ENCODE assay signal across 8 cellular contexts in the genomic region with DNA sequence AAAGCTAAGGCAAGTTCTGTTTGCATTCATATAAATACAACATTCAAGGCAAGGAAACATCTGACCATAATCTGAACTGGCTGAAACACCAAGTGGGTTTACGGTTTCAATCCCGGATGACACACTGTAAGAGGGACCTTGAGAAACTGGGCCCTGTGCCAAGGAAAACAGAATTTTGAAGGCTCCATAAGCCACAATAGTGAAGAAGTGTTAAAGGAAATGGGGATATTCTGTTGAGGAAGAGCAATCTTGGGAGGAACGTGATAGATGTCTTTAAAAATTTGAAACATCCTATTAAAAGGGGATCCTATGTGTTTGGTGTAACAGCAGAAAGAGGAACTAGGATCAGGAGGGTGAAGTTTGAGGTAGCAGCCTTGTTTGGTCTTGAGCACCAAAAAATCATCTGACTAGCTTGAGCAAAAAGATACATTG.
DNase-seq lines count a peak whose midpoint lies in the region; ATAC-seq, FAIRE-seq and TF ChIP-seq lines count a peak whose summit lies in the region.

No MANE protein-coding gene starts in this region.

- H3K4me2 ChIP-seq in GM12878 (ENCODE audit: control insufficient read depth, insufficient read depth), result peak overlapping the region; percentile 75

- in situ Hi-C loops in GM12878 (cut with MboI), result no loop called here

- no TSS peak for BruUV-seq in GM12878 (replicated peaks; lab: Mats Ljungman, UMichigan)

- peak overlapping the region; percentile 70 for H2AFZ ChIP-seq in GM12878 (ENCODE audit: control insufficient read depth, low read depth, low read length)

- DNase-seq in AML-193 (lab: John Stamatoyannopoulos, UW) (peak; percentile 93 to 94), GM18507 (ENCODE audit: extremely low spot score, insufficient read length, low read depth) (no peak), NCI-H2171 treated with DMSO at 0.1 percent for 48 hours (lab: John Stamatoyannopoulos, UW) (peak; percentile 66), GM12878 (ENCODE audit: low read depth, low spot score) (peak; percentile 69), non-pigmented ciliary epithelial cell (ENCODE audit: low read depth) (peak; percentile 90), nucleus accumbens (lab: John Stamatoyannopoulos, UW) (no peak), caudate nucleus (lab: John Stamatoyannopoulos, UW) (no peak)

- H3K27me3 ChIP-seq in GM12878 (replicated peaks in 1 of 2; ENCODE audit: control insufficient read depth in 2 of 2, insufficient read depth in 2 of 2, low read length in 1 of 2), result no peaks in the 10 kb centered on the region

- SMC1A ChIA-PET in GM12878 (lab: Charles Lee; ENCODE audit: uncharacterized antibody, unreplicated experiment), result interaction anchor here (0.8 to 4.0 kb wide), 11 partner anchors 11 to 123 kb away, joined by 3 to 33 read pairs (median 4); no protein-coding TSS in a partner anchor

- intact Hi-C loops in GM12878 (cut with micrococcal nuclease; ENCODE audit: unreplicated experiment), result no loop called here

- H3K36me3 ChIP-seq in GM12878 (ENCODE audit: control insufficient read depth in 2 of 2, insufficient read depth in 2 of 2, low read length in 1 of 2), result no peaks in the 10 kb centered on the region

- TF ChIP-seq POLR2A in GM12878 (IDR thresholded peaks at IDR 0.05; ENCODE audit: low read depth, low read length), result no peak

- TF ChIP-seq EP300 in GM12878 (IDR thresholded peaks at IDR 0.05; ENCODE audit: borderline replicate concordance in 1 of 2, control insufficient read depth in 1 of 2, low read depth in 2 of 2, low read length in 2 of 2), result peak; percentile 37 to 71; a peak in 2 of 4 replicates

- CTCF ChIA-PET in GM12878 (lab: Yijun Ruan, JAX), result interaction anchor here (0.6 to 1.4 kb wide), 5 partner anchors 20 to 197 kb away, joined by 3 read pairs; no protein-coding TSS in a partner anchor

- peak overlapping the region; percentile 73 for H3K27ac ChIP-seq in GM12878 (ENCODE audit: control insufficient read depth, insufficient read depth)
- H3K27ac ChIP-seq in caudate nucleus (ENCODE audit: low read depth, low read length), result no peak overlapping the region

- WGBS in GM12878 (ENCODE audit: insufficient coverage, insufficient replicate concordance, low lambda C conversion rate, missing lambda C conversion rate), result 40% methylated on average over 3 of the region's 3 CpGs

- FAIRE-seq in GM18507 (lab: Jason Lieb, UNC), result peak; percentile 73
- peak; percentile 81 for FAIRE-seq in GM12878 (lab: Jason Lieb, UNC)

- POLR2A ChIA-PET in GM12878 (lab: Charles Lee), result interaction anchor here (0.6 to 1.5 kb wide), 3 partner anchors 23 to 120 kb away, joined by 3 to 4 read pairs (median 3); no protein-coding TSS in a partner anchor

- RAD21 ChIA-PET in GM12878 (lab: Charles Lee; ENCODE audit: unreplicated experiment), result interaction anchor here (0.6 to 2.4 kb wide), 8 partner anchors 22 to 230 kb away, joined by 3 to 10 read pairs (median 4); no protein-coding TSS in a partner anchor

- H3K4me1 ChIP-seq in GM12878 (ENCODE audit: control insufficient read depth, insufficient read depth, low read length), result peaks cover 37% of the 10 kb centered on the region

- H3K9ac ChIP-seq in GM12878 (ENCODE audit: control insufficient read depth, insufficient read depth, low read length), result peak overlapping the region; percentile 47

- no peak overlapping the region for H3K4me3 ChIP-seq in GM12878

- H4K20me1 ChIP-seq in GM12878 (ENCODE audit: control insufficient read depth, insufficient read depth), result no peaks in the 10 kb centered on the region

- no peak for TF ChIP-seq RAD21 in GM12878 (IDR thresholded peaks at IDR 0.05; ENCODE audit: insufficient read depth, low read depth, low read length)

- peaks cover 5% of the 10 kb centered on the region; the same call in 2 of the 3 replicates for H3K9me3 ChIP-seq in GM12878 (replicated peaks; ENCODE audit: control insufficient read depth, insufficient read depth, low read length)

- ATAC-seq in HG02884 (IDR thresholded peaks at IDR 0.05; ENCODE audit: unreplicated experiment), result peak; percentile 79
- ATAC-seq in GM12878, result peak; percentile 91

- no peaks in the 10 kb centered on the region for H3K79me2 ChIP-seq in GM12878 (ENCODE audit: control insufficient read depth, insufficient read depth, low read length)

- no peak for TF ChIP-seq CTCF in GM12878 (IDR thresholded peaks at IDR 0.05 in 2 of 3, conservative IDR thresholded peaks at IDR 0.05 in 1 of 3; ENCODE audit: control insufficient read depth in 2 of 3, extremely low read depth in 1 of 3, insufficient read depth in 1 of 3, low read depth in 3 of 3, low read length in 3 of 3)

TF ChIP-seq in GM12878, 131 proteins besides CTCF, POLR2A, EP300 and RAD21 (continues in another document):
- TF ChIP-seq TAF1 (IDR thresholded peaks at IDR 0.05; ENCODE audit: borderline replicate concordance, low read depth, low read length) (peak; percentile 15; the same call in 1 of the 2 replicates), TBL1XR1 (IDR thresholded peaks at IDR 0.05; ENCODE audit: low read depth, low read length) (0 out of 2 replicates have a peak, but pooled peaks have one; percentile 21), GATAD2B (conservative IDR thresholded peaks at IDR 0.05; ENCODE audit: low read depth) (peak; percentile 46; the same call in 1 of the 2 replicates), MLLT1 (IDR thresholded peaks at IDR 0.05) (peak; percentile 59; the same call in 1 of the 2 replicates), ZSCAN29 (IDR thresholded peaks at IDR 0.05) (no peak), ZNF24 (IDR thresholded peaks at IDR 0.05) (no peak), RBBP5 (conservative IDR thresholded peaks at IDR 0.05) (no peak), RELA (IDR thresholded peaks at IDR 0.05; ENCODE audit: borderline replicate concordance, partially characterized antibody) (no peak), JUND (IDR thresholded peaks at IDR 0.05; ENCODE audit: low read depth, low read length) (no peak), ZBTB11 (CRISPR knock-in tag; IDR thresholded peaks at IDR 0.05) (no peak), ZZZ3 (IDR thresholded peaks at IDR 0.05; ENCODE audit: control insufficient read depth, insufficient read length, low read depth) (no peak), PAX5 (IDR thresholded peaks at IDR 0.05; ENCODE audit: borderline replicate concordance, low read depth, low read length) (0 out of 2 replicates have a peak, but pooled peaks have one; percentile 7), BRCA1 (IDR thresholded peaks at IDR 0.05; ENCODE audit: low read depth, low read length) (no peak), SP1 (IDR thresholded peaks at IDR 0.05; ENCODE audit: low read depth, low read length) (no peak)
- TF ChIP-seq, protein P1, sequence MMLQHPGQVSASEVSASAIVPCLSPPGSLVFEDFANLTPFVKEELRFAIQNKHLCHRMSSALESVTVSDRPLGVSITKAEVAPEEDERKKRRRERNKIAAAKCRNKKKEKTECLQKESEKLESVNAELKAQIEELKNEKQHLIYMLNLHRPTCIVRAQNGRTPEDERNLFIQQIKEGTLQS (IDR thresholded peaks at IDR 0.05; ENCODE audit: borderline replicate concordance, extremely low read depth, low read depth, low read length), result no peak

Comparison
In these comparisons a context has a peak if more than half of its experiments do, and no peak if none do; other contexts are left out.
1. DNase-seq: peak in AML-193 (2 of 2), NCI-H2171 treated with DMSO at 0.1 percent for 48 hours (single experiment), GM12878 (single experiment) and non-pigmented ciliary epithelial cell (single experiment); none in GM18507 (single experiment), nucleus accumbens (0 of 56) and caudate nucleus (0 of 61).